1 cellular context compared by ENCODE assay signal in the genomic region with DNA sequence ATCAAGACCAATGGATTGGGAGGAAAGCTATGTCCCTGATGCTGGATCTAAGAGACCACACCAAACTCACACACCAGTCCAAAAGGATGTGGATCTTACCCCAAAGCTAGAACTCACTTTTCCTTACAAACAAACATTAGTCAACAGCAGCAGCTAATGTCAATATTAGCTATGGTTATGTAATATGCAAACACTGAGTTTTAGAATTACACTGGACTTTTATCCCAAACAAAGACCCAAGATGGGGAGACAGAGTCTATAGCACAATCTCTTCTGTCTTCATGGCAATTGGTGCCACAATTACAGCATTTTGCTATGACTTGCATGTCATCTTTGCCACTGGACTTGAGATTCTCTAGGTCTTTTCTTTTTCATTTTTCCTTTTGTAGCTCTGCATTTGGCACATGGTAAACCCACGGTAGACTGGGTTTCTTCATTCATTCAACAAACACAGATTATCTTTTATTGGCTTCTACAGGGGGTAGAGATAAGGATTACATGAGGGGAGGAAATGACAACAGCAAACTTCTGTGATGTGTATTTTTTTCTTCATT.
A peak's percentile ranks its signal among the peaks of the same experiment; 100 is the strongest.
TF ChIP-seq lines count a peak whose summit lies in the region.

No MANE protein-coding gene starts in this region.

TF ChIP-seq in HepG2, 621 proteins besides CTCF, POLR2A, EP300 and RAD21 (continued from another document and continues in another):
- TF ChIP-seq FOXJ3 (CRISPR knock-in tag; IDR thresholded peaks at IDR 0.05; ENCODE audit: borderline replicate concordance) (peak; percentile 100), NKX3-1 (CRISPR knock-in tag; IDR thresholded peaks at IDR 0.05) (peak; percentile 94; the same call in 1 of the 2 replicates), NFKBIZ (CRISPR knock-in tag; IDR thresholded peaks at IDR 0.05) (peak; percentile 99), MEIS2 (CRISPR knock-in tag; IDR thresholded peaks at IDR 0.05) (peak; percentile 85), ATF1 (CRISPR knock-in tag; IDR thresholded peaks at IDR 0.05) (peak; percentile 85), ZNF12 (CRISPR knock-in tag; IDR thresholded peaks at IDR 0.05) (peak; percentile 92; the same call in 1 of the 2 replicates), GATAD1 (CRISPR knock-in tag; IDR thresholded peaks at IDR 0.05) (peak; percentile 83), MAFG (CRISPR knock-in tag; IDR thresholded peaks at IDR 0.05) (no peak), MEIS1 (CRISPR knock-in tag; IDR thresholded peaks at IDR 0.05; ENCODE audit: borderline replicate concordance) (peak; percentile 67; the same call in 1 of the 2 replicates), MBNL3 (CRISPR knock-in tag; conservative IDR thresholded peaks at IDR 0.05) (no peak), SALL2 (CRISPR knock-in tag; IDR thresholded peaks at IDR 0.05) (0 out of 2 replicates have a peak, but pooled peaks have one; percentile 40), POGZ (CRISPR knock-in tag; IDR thresholded peaks at IDR 0.05) (peak; percentile 98), FOXA1 (IDR thresholded peaks at IDR 0.05) (peak; percentile 100), FOXA1 (CRISPR knock-in tag; IDR thresholded peaks at IDR 0.05) (peak; percentile 100), ZNF496 (CRISPR knock-in tag; IDR thresholded peaks at IDR 0.05; ENCODE audit: insufficient replicate concordance) (no peak), TARDBP (CRISPR knock-in tag; IDR thresholded peaks at IDR 0.05) (peak; percentile 99), ZNF143 (CRISPR knock-in tag; IDR thresholded peaks at IDR 0.05) (no peak), CEBPB (IDR thresholded peaks at IDR 0.05; ENCODE audit: borderline replicate concordance, low read depth, low read length) (peak; percentile 97), RFXAP (CRISPR knock-in tag; IDR thresholded peaks at IDR 0.05; ENCODE audit: borderline replicate concordance) (peak; percentile 73; the same call in 1 of the 2 replicates), SATB2 (CRISPR knock-in tag; IDR thresholded peaks at IDR 0.05) (peak; percentile 92), KLF9 (CRISPR knock-in tag; IDR thresholded peaks at IDR 0.05; ENCODE audit: low read depth) (0 out of 2 replicates have a peak, but pooled peaks have one; percentile 19), TCF7L2 (IDR thresholded peaks at IDR 0.05; ENCODE audit: low read depth, low read length) (no peak), TFDP1 (CRISPR knock-in tag; IDR thresholded peaks at IDR 0.05; ENCODE audit: borderline replicate concordance) (peak; percentile 35; the same call in 1 of the 2 replicates), NFATC3 (CRISPR knock-in tag; IDR thresholded peaks at IDR 0.05) (no peak; the same call in 1 of the 2 replicates), ZBTB25 (CRISPR knock-in tag; IDR thresholded peaks at IDR 0.05) (peak; percentile 95), JARID2 (CRISPR knock-in tag; IDR thresholded peaks at IDR 0.05; ENCODE audit: insufficient replicate concordance) (no peak), DBP (CRISPR knock-in tag; IDR thresholded peaks at IDR 0.05; ENCODE audit: not compliant biosample characterization) (peak; percentile 87), NAIF1 (CRISPR knock-in tag; IDR thresholded peaks at IDR 0.05; ENCODE audit: borderline replicate concordance) (no peak), ZNF431 (CRISPR knock-in tag; IDR thresholded peaks at IDR 0.05; ENCODE audit: borderline replicate concordance, low read depth) (peak; percentile 56; the same call in 1 of the 2 replicates), ZNF879 (CRISPR knock-in tag; IDR thresholded peaks at IDR 0.05) (no peak), ZNF558 (CRISPR knock-in tag; IDR thresholded peaks at IDR 0.05; ENCODE audit: borderline replicate concordance) (no peak; the same call in 1 of the 2 replicates), MIXL1 (CRISPR knock-in tag; IDR thresholded peaks at IDR 0.05) (peak; percentile 92), ZNF792 (CRISPR knock-in tag; IDR thresholded peaks at IDR 0.05) (peak; percentile 94), ZNF121 (CRISPR knock-in tag; IDR thresholded peaks at IDR 0.05) (no peak), TAF1 (CRISPR knock-in tag; IDR thresholded peaks at IDR 0.05) (no peak), ZSCAN21 (CRISPR knock-in tag; IDR thresholded peaks at IDR 0.05; ENCODE audit: borderline replicate concordance) (peak; percentile 75; the same call in 1 of the 2 replicates)
- TF ChIP-seq, protein P1, sequence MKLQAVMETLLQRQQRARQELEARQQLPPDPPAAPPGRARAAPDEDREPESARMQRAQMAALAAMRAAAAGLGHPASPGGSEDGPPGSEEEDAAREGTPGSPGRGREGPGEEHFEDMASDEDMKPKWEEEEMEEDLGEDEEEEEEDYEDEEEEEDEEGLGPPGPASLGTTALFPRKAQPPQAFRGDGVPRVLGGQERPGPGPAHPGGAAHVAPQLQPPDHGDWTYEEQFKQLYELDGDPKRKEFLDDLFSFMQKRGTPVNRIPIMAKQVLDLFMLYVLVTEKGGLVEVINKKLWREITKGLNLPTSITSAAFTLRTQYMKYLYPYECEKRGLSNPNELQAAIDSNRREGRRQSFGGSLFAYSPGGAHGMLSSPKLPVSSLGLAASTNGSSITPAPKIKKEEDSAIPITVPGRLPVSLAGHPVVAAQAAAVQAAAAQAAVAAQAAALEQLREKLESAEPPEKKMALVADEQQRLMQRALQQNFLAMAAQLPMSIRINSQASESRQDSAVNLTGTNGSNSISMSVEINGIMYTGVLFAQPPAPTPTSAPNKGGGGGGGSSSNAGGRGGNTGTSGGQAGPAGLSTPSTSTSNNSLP (IDR thresholded peaks at IDR 0.05; ENCODE audit: low read depth, low read length): peak; percentile 94
- TF ChIP-seq, protein P2, sequence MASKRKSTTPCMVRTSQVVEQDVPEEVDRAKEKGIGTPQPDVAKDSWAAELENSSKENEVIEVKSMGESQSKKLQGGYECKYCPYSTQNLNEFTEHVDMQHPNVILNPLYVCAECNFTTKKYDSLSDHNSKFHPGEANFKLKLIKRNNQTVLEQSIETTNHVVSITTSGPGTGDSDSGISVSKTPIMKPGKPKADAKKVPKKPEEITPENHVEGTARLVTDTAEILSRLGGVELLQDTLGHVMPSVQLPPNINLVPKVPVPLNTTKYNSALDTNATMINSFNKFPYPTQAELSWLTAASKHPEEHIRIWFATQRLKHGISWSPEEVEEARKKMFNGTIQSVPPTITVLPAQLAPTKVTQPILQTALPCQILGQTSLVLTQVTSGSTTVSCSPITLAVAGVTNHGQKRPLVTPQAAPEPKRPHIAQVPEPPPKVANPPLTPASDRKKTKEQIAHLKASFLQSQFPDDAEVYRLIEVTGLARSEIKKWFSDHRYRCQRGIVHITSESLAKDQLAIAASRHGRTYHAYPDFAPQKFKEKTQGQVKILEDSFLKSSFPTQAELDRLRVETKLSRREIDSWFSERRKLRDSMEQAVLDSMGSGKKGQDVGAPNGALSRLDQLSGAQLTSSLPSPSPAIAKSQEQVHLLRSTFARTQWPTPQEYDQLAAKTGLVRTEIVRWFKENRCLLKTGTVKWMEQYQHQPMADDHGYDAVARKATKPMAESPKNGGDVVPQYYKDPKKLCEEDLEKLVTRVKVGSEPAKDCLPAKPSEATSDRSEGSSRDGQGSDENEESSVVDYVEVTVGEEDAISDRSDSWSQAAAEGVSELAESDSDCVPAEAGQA (IDR thresholded peaks at IDR 0.05; ENCODE audit: low read depth): peak; percentile 27; the same call in 1 of the 2 replicates
- TF ChIP-seq, protein P2 (CRISPR knock-in tag; IDR thresholded peaks at IDR 0.05; ENCODE audit: borderline replicate concordance): peak; percentile 78; the same call in 1 of the 2 replicates
- TF ChIP-seq, protein P3, sequence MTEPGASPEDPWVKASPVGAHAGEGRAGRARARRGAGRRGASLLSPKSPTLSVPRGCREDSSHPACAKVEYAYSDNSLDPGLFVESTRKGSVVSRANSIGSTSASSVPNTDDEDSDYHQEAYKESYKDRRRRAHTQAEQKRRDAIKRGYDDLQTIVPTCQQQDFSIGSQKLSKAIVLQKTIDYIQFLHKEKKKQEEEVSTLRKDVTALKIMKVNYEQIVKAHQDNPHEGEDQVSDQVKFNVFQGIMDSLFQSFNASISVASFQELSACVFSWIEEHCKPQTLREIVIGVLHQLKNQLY (CRISPR knock-in tag; IDR thresholded peaks at IDR 0.05): peak; percentile 93
- TF ChIP-seq, protein P4, sequence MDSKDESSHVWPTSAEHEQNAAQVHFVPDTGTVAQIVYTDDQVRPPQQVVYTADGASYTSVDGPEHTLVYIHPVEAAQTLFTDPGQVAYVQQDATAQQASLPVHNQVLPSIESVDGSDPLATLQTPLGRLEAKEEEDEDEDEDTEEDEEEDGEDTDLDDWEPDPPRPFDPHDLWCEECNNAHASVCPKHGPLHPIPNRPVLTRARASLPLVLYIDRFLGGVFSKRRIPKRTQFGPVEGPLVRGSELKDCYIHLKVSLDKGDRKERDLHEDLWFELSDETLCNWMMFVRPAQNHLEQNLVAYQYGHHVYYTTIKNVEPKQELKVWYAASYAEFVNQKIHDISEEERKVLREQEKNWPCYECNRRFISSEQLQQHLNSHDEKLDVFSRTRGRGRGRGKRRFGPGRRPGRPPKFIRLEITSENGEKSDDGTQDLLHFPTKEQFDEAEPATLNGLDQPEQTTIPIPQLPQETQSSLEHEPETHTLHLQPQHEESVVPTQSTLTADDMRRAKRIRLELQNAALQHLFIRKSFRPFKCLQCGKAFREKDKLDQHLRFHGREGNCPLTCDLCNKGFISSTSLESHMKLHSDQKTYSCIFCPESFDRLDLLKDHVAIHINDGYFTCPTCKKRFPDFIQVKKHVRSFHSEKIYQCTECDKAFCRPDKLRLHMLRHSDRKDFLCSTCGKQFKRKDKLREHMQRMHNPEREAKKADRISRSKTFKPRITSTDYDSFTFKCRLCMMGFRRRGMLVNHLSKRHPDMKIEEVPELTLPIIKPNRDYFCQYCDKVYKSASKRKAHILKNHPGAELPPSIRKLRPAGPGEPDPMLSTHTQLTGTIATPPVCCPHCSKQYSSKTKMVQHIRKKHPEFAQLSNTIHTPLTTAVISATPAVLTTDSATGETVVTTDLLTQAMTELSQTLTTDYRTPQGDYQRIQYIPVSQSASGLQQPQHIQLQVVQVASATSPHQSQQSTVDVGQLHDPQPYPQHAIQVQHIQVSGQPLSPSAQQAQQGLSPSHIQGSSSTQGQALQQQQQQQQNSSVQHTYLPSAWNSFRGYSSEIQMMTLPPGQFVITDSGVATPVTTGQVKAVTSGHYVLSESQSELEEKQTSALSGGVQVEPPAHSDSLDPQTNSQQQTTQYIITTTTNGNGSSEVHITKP (CRISPR knock-in tag; IDR thresholded peaks at IDR 0.05; ENCODE audit: low read depth): peak; percentile 60; the same call in 1 of the 2 replicates
- TF ChIP-seq, protein P5, sequence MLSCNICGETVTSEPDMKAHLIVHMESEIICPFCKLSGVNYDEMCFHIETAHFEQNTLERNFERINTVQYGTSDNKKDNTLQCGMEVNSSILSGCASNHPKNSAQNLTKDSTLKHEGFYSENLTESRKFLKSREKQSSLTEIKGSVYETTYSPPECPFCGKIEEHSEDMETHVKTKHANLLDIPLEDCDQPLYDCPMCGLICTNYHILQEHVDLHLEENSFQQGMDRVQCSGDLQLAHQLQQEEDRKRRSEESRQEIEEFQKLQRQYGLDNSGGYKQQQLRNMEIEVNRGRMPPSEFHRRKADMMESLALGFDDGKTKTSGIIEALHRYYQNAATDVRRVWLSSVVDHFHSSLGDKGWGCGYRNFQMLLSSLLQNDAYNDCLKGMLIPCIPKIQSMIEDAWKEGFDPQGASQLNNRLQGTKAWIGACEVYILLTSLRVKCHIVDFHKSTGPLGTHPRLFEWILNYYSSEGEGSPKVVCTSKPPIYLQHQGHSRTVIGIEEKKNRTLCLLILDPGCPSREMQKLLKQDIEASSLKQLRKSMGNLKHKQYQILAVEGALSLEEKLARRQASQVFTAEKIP (CRISPR knock-in tag; IDR thresholded peaks at IDR 0.05; ENCODE audit: borderline replicate concordance): no peak
- TF ChIP-seq, protein P6, sequence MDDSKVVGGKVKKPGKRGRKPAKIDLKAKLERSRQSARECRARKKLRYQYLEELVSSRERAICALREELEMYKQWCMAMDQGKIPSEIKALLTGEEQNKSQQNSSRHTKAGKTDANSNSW (CRISPR knock-in tag; IDR thresholded peaks at IDR 0.05; ENCODE audit: borderline replicate concordance): no peak
